ENCODE assay signal across 20 cellular contexts in the genomic region with DNA sequence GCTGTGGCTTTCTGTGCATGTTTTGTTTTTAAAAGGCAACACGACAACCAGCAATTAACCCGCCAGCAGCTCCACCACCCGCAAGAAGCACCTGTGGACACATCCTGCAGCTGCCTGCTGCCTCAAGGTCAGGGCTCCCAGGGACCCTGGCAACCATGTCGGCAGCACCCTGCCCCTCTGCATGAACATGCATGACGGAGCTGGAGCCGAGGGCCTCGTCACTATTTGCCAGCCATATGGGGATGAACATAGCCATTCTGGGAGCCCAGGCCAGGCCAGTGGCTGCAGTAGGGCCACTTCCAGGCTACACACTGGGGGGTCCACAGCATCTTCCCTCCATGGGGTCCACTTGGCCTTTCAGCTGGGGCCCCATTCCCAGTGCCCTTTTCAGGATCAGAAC. TPM values are rescaled to one million over a fixed set of nuclear protein-coding genes. Genes with fewer than 3 reads are reported as not detected.
DNase-seq lines count a peak whose midpoint lies in the region; ATAC-seq and TF ChIP-seq lines count a peak whose summit lies in the region.
"Had no signal": no experiment of that assay in that cellular context is flagged by ENCODE, and none has a peak within 500 bp of the region (broad histone marks: within the 10 kb centered on the region; RNA-seq: fewer than 3 reads in every experiment).

No MANE protein-coding gene starts in this region.

- H3K27me3 ChIP-seq in BLaER1, result no peaks in the 10 kb centered on the region
- H3K27me3 ChIP-seq in dorsolateral prefrontal cortex, result no peaks in the 10 kb centered on the region

- H3K9ac ChIP-seq in BLaER1, result no peak overlapping the region

- H3K9me3 ChIP-seq in BLaER1, result no peaks in the 10 kb centered on the region
- H3K9me3 ChIP-seq: Caco-2 had no signal

- no peak overlapping the region for H3K4me3 Mint-ChIP-seq in activated CD8-positive, alpha-beta T cell treated with anti-CD3 and anti-CD28 coated beads for 36 hours
- H3K4me3 Mint-ChIP-seq: CD4-positive, CD25-positive, alpha-beta regulatory T cell; T-helper 1 cell treated with Interleukin-12 subunit alpha and Interleukin-12 subunit beta and Interleukin-4 antibody, amounts not matched to agents 30 μg/mL and 1 μg/mL, for 36 hours had no signal

- no peak overlapping the region for H3K27ac Mint-ChIP-seq in activated CD8-positive, alpha-beta T cell treated with anti-CD3 and anti-CD28 coated beads for 36 hours
- H3K27ac Mint-ChIP-seq: T-helper 1 cell treated with Interleukin-12 subunit alpha and Interleukin-12 subunit beta and Interleukin-4 antibody, amounts not matched to agents 30 μg/mL and 1 μg/mL, for 36 hours had no signal

- no peaks in the 10 kb centered on the region for H3K27me3 Mint-ChIP-seq in activated CD8-positive, alpha-beta T cell treated with anti-CD3 and anti-CD28 coated beads for 36 hours
- H3K27me3 Mint-ChIP-seq: CD4-positive, CD25-positive, alpha-beta regulatory T cell had no signal

- TF ChIP-seq CTCF in dorsolateral prefrontal cortex (IDR thresholded peaks at IDR 0.05 in 54 of 56, conservative IDR thresholded peaks at IDR 0.05 in 2 of 56; ENCODE audit: low read depth in 1 of 56, partially characterized antibody in 56 of 56), result no peak
- TF ChIP-seq CTCF in activated CD8-positive, alpha-beta T cell treated with anti-CD3 and anti-CD28 coated beads for 36 hours (IDR thresholded peaks at IDR 0.05), result no peak

- H3K4me2 ChIP-seq in BLaER1, result peak overlapping the region; percentile 24

- intact Hi-C loops in dorsolateral prefrontal cortex (cut with DNase I), result no loop called here
- intact Hi-C loops in activated CD8-positive, alpha-beta T cell treated with anti-CD3 and anti-CD28 coated beads for 36 hours (cut with micrococcal nuclease), result no loop called here

- no peaks in the 10 kb centered on the region for H3K9me3 Mint-ChIP-seq in activated CD8-positive, alpha-beta T cell treated with anti-CD3 and anti-CD28 coated beads for 36 hours
- H3K9me3 Mint-ChIP-seq: CD4-positive, CD25-positive, alpha-beta regulatory T cell; T-helper 1 cell treated with Interleukin-12 subunit alpha and Interleukin-12 subunit beta and Interleukin-4 antibody, amounts not matched to agents 30 μg/mL and 1 μg/mL, for 36 hours had no signal

- H3K4me3 ChIP-seq in BLaER1, result no peak overlapping the region
- H3K4me3 ChIP-seq in dorsolateral prefrontal cortex, result no peak overlapping the region

- no peak for ATAC-seq in activated CD8-positive, alpha-beta T cell treated with anti-CD3 and anti-CD28 coated beads for 36 hours
- ATAC-seq in HG03175 (IDR thresholded peaks at IDR 0.05; ENCODE audit: unreplicated experiment), result no peak

- POLR2A ChIA-PET in activated CD8-positive, alpha-beta T cell treated with anti-CD3 and anti-CD28 coated beads for 36 hours (lab: Charles Lee), result interaction anchor here (0.7 kb wide), 1 partner anchor 14 kb away, joined by 4 read pairs; no protein-coding TSS in a partner anchor

- peaks cover 55% of the 10 kb centered on the region for H3K4me1 ChIP-seq in BLaER1
- H3K4me1 ChIP-seq: Caco-2 had no signal

- peak; percentile 48 to 68 for DNase-seq in NCI-H2081 (lab: John Stamatoyannopoulos, UW)
- DNase-seq in NCI-H2081 treated with DMSO at 0.1 percent for 48 hours (lab: John Stamatoyannopoulos, UW), result no peak
- peak; percentile 69 for DNase-seq in NCI-H146 (lab: John Stamatoyannopoulos, UW)
- no peak for DNase-seq in dorsolateral prefrontal cortex
- DNase-seq in activated CD8-positive, alpha-beta T cell treated with anti-CD3 and anti-CD28 coated beads for 36 hours, result no peak
- DNase-seq: 8988T; Caco-2; CD4-positive, CD25-positive, alpha-beta regulatory T cell; DMS 273 treated with DMSO at 0.1 percent for 48 hours; DMS79 treated with DMSO at 0.1 percent for 48 hours; Kasumi-1; NCI-H1048; NCI-H1436 treated with DMSO at 0.1 percent for 48 hours; NCI-H2029 treated with DMSO at 0.1 percent for 48 hours; NCI-H510A; NCI-H82; OCI-M1 had no signal

- no peak overlapping the region for H3K27ac ChIP-seq in BLaER1
- peak overlapping the region in 41 of 59 donors; percentile 5 to 97 (median 58) for H3K27ac ChIP-seq in dorsolateral prefrontal cortex

- H4K20me1 ChIP-seq in BLaER1, result no peaks in the 10 kb centered on the region

- H3K36me3 Mint-ChIP-seq in activated CD8-positive, alpha-beta T cell treated with anti-CD3 and anti-CD28 coated beads for 36 hours (ENCODE audit: low read depth), result no peaks in the 10 kb centered on the region
- H3K36me3 Mint-ChIP-seq: CD4-positive, CD25-positive, alpha-beta regulatory T cell had no signal

- H3K36me3 ChIP-seq in BLaER1, result no peaks in the 10 kb centered on the region

- CTCF ChIA-PET in activated CD8-positive, alpha-beta T cell treated with anti-CD3 and anti-CD28 coated beads for 36 hours (lab: Charles Lee), result no interaction called here

- peaks cover 6% of the 10 kb centered on the region for H3K4me1 Mint-ChIP-seq in activated CD8-positive, alpha-beta T cell treated with anti-CD3 and anti-CD28 coated beads for 36 hours (ENCODE audit: low read depth)

RNA-seq across cellular contexts. Expression of a gene that starts 52.9 kb away (rescaled TPM):
- 100 to 1,000 TPM; 111 to 469 (median 313) TPM for total RNA-seq in dorsolateral prefrontal cortex
- 1 to 10 TPM in 1 of 2 experiments, under 1 TPM in 1; 0.97 to 1.9 TPM for total RNA-seq in activated CD8-positive, alpha-beta T cell treated with anti-CD3 and anti-CD28 coated beads for 36 hours
- total RNA-seq: Caco-2; CD4-positive, CD25-positive, alpha-beta regulatory T cell had no signal

Comparison
In these comparisons a context has a peak if more than half of its experiments do, and no peak if none do; other contexts are left out.
1. DNase-seq: peak in NCI-H2081 (2 of 2) and NCI-H146 (single experiment); none in NCI-H2081 treated with DMSO at 0.1 percent for 48 hours (single experiment), dorsolateral prefrontal cortex (0 of 10) and activated CD8-positive, alpha-beta T cell treated with anti-CD3 and anti-CD28 coated beads for 36 hours (single experiment).
2. RNA of a gene that starts 52.9 kb away (total RNA-seq): 111 to 469 TPM in dorsolateral prefrontal cortex; 0.97 to 1.9 TPM in activated CD8-positive, alpha-beta T cell treated with anti-CD3 and anti-CD28 coated beads for 36 hours; every median in the first group is over 10 times any median in the second.